In the genomic region with DNA sequence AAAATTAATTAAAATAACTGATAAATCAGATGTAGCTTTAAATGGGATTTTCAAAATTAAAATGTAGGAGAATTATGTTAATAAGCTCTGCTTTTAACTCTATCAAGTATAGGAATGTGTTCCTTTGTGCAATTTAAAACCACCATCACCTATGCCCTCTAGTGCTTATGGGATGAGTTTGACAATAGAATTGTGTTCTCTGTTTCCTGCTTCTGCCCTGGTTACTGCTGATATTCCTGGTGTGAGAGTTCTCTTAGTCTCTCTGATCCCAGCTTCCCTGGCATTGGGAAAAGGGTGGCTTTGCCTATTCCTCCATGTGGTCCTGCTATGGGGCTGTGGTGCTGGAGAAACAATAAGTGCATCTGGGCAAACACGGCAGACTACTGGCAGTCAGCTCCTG, we compare ENCODE assay signal across 1 cellular context.
TF ChIP-seq lines count a peak whose summit lies in the region.

No MANE protein-coding gene starts in this region.

TF ChIP-seq in endothelial cell of umbilical vein, 7 proteins besides CTCF, POLR2A, EP300 and RAD21:
- TF ChIP-seq FOS (IDR thresholded peaks at IDR 0.05; ENCODE audit: borderline replicate concordance, insufficient read depth, low read length) (no peak), MYC (IDR thresholded peaks at IDR 0.05; ENCODE audit: low read depth, low read length) (no peak), JUN (IDR thresholded peaks at IDR 0.05; ENCODE audit: borderline replicate concordance, insufficient read depth, insufficient read length, low read depth) (no peak), POLR2AphosphoS5 (IDR thresholded peaks at IDR 0.05; ENCODE audit: insufficient read depth, low read depth, low read length) (no peak)
- TF ChIP-seq, protein P1, sequence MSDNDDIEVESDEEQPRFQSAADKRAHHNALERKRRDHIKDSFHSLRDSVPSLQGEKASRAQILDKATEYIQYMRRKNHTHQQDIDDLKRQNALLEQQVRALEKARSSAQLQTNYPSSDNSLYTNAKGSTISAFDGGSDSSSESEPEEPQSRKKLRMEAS (IDR thresholded peaks at IDR 0.05; ENCODE audit: insufficient read depth, insufficient read length), result no peak
